In genomic region chr11:6737872-6738466, GRCh38 we compare ENCODE assay signal across 8 cellular contexts. TPM values are rescaled to one million over a fixed set of nuclear protein-coding genes. Genes with fewer than 3 reads are reported as not detected.
DNase-seq lines count a peak whose midpoint lies in the region; ATAC-seq and TF ChIP-seq lines count a peak whose summit lies in the region.

No MANE protein-coding gene starts in this region.

- H3K27me3 ChIP-seq in thoracic aorta (replicated peaks; ENCODE audit: insufficient read depth), result no peaks in the 10 kb centered on the region

- peak; percentile 32 for DNase-seq in 8988T
- DNase-seq in GM12864 (ENCODE audit: low read depth), result no peak
- DNase-seq in MV-4-11 (lab: John Stamatoyannopoulos, UW), result peak; percentile 48
- DNase-seq in activated CD4-positive, CD25-positive, alpha-beta regulatory T cell treated with anti-CD3 and anti-CD28 coated beads, Interleukin-2, amount 50 U/mL, for 16 hours (ENCODE audit: low read depth, low spot score), result peak; percentile 62
- peak; percentile 76 for DNase-seq in dermis blood vessel endothelial cell
- DNase-seq in myocyte (ENCODE audit: low read depth), result peak; percentile 58
- no peak for DNase-seq in thoracic aorta (ENCODE audit: low spot score)

- H3K9me3 ChIP-seq in thoracic aorta, result no peaks in the 10 kb centered on the region

- H3K4me3 ChIP-seq in GM12864 (ENCODE audit: low read depth, low read length) (no peak overlapping the region), thoracic aorta (no peak overlapping the region)

- H3K36me3 ChIP-seq in thoracic aorta, result no peaks in the 10 kb centered on the region

- ATAC-seq in HG02610 (IDR thresholded peaks at IDR 0.05; ENCODE audit: unreplicated experiment) (peak; percentile 63), thoracic aorta (ENCODE audit: insufficient number of reproducible peaks, low FRiP score, low read depth) (no peak)

- H3K4me1 ChIP-seq in thoracic aorta (ENCODE audit: control insufficient read depth in 1 of 2, low read depth in 2 of 2), result no peaks in the 10 kb centered on the region

- no peak overlapping the region for H3K27ac ChIP-seq in thoracic aorta

- TF ChIP-seq CTCF in GM12864 (IDR thresholded peaks at IDR 0.05; ENCODE audit: low read depth, low read length, missing control alignments), result peak; percentile 69
- TF ChIP-seq CTCF in thoracic aorta (IDR thresholded peaks at IDR 0.05), result peak; percentile 41

RNA-seq across cellular contexts. Expression of gene OR2AG2, which starts 33.8 kb away (rescaled TPM):
- total RNA-seq in dermis blood vessel endothelial cell (not detected in 2 replicates), myocyte (not detected in 2 replicates), thoracic aorta (under 1 TPM in 1 of 2 donors, not detected in 1; 0.35 TPM)
- polyA plus RNA-seq in myocyte (2012), result not detected

RNA-seq across cellular contexts. Expression of gene OR2AG1, which starts 44.9 kb away (rescaled TPM):
- not detected in 2 replicates for total RNA-seq in dermis blood vessel endothelial cell
- total RNA-seq in myocyte, result not detected in 2 replicates
- not detected for polyA plus RNA-seq in myocyte (2012)
- not detected for total RNA-seq in thoracic aorta

RNA-seq across cellular contexts. Expression of gene MRPL17, which starts 54.8 kb away (rescaled TPM):
- total RNA-seq in dermis blood vessel endothelial cell, result 31.2 and 61.6 TPM in 2 replicates
- 48.7 and 88.0 TPM in 2 replicates for total RNA-seq in myocyte
- polyA plus RNA-seq in myocyte (2012), result 180 TPM
- 10 to 100 TPM; 20.6 to 53.6 TPM for total RNA-seq in thoracic aorta

Comparison
In these comparisons a context has a peak if more than half of its experiments do, and no peak if none do; other contexts are left out.
1. DNase-seq: peak in 8988T (single experiment), MV-4-11 (single experiment), activated CD4-positive, CD25-positive, alpha-beta regulatory T cell treated with anti-CD3 and anti-CD28 coated beads, Interleukin-2, amount 50 U/mL, for 16 hours (single experiment), dermis blood vessel endothelial cell (single experiment) and myocyte (single experiment); none in GM12864 (single experiment) and thoracic aorta (single experiment).